Comparison of ENCODE assay signal across 22 cellular contexts in genomic region chr12:10052111-10052913, GRCh38. TPM values are rescaled to one million over a fixed set of nuclear protein-coding genes. Genes with fewer than 3 reads are reported as not detected.
DNase-seq lines count a peak whose midpoint lies in the region; ATAC-seq, FAIRE-seq and TF ChIP-seq lines count a peak whose summit lies in the region.
"Had no signal": no experiment of that assay in that cellular context is flagged by ENCODE, and none has a peak within 500 bp of the region (broad histone marks: within the 10 kb centered on the region; RNA-seq: fewer than 3 reads in every experiment).

No MANE protein-coding gene starts in this region.

- H3K4me2 ChIP-seq in OCI-LY3 (ENCODE audit: low read length), result peak overlapping the region; percentile 73
- H3K4me2 ChIP-seq: hepatocyte had no signal

- H3K36me3 ChIP-seq in OCI-LY3 (replicated peaks; ENCODE audit: low read depth, low read length), result no peaks in the 10 kb centered on the region
- no peaks in the 10 kb centered on the region for H3K36me3 ChIP-seq in transverse colon
- H3K36me3 ChIP-seq: ovary, upper lobe of left lung had no signal

- H3K4me3 ChIP-seq in OCI-LY3 (ENCODE audit: low read length) (peak overlapping the region; percentile 64), transverse colon (no peak overlapping the region)
- H3K4me3 ChIP-seq: hepatocyte, ovary, upper lobe of left lung had no signal

- WGBS in transverse colon (ENCODE audit: low coverage in 1 of 2), 2 donors, result 63 to 73% methylated on average over 6 to 7 of the region's 7 CpGs

- H3K4me1 ChIP-seq in OCI-LY3 (ENCODE audit: low read length) (peaks cover 23% of the 10 kb centered on the region), transverse colon (no peaks in the 10 kb centered on the region)
- H3K4me1 ChIP-seq: upper lobe of left lung had no signal

- H3K9me3 ChIP-seq in OCI-LY3 (ENCODE audit: insufficient read depth, low read length) (no peaks in the 10 kb centered on the region), transverse colon (no peaks in the 10 kb centered on the region)
- H3K9me3 ChIP-seq: ovary, upper lobe of left lung had no signal

- no peak for TF ChIP-seq EP300 in transverse colon (IDR thresholded peaks at IDR 0.05; ENCODE audit: low read depth)

- H4K20me1 ChIP-seq in OCI-LY3 (ENCODE audit: insufficient read depth, low read length), result no peaks in the 10 kb centered on the region

- ATAC-seq in GM21447 (IDR thresholded peaks at IDR 0.05; ENCODE audit: unreplicated experiment) (peak; percentile 66), HG03025 (IDR thresholded peaks at IDR 0.05; ENCODE audit: low FRiP score, unreplicated experiment) (no peak)
- ATAC-seq: sciatic nerve had no signal

- intact Hi-C loops in transverse colon (cut with DNase I; ENCODE audit: low total_unique reads), result no loop called here

- in situ Hi-C loops in transverse colon (cut with MboI; ENCODE audit: low pct_ligation_motif_present in 1 of 4, low pct_unique_long_range_greater_than_20kb in 1 of 4, low sequenced_read_pairs in 3 of 4), result no loop called here

- DNase-seq in GM12892 (ENCODE audit: insufficient read length), result no peak
- DNase-seq in medulla oblongata (ENCODE audit: extremely low spot score), result peak; percentile 17
- DNase-seq in activated gamma-delta T cell treated with Interleukin-2 at 50 U/mL for 16 hours, result no peak
- DNase-seq in GM03348 (ENCODE audit: low spot score), result no peak
- DNase-seq in transverse colon, result no peak
- DNase-seq: activated CD4-positive, alpha-beta T cell treated with anti-CD3 and anti-CD28 coated beads for 4 hours; activated effector memory CD4-positive, alpha-beta T cell treated with Interleukin-2 at 50 U/mL for 16 hours; NCI-H1417; NCI-H2171 treated with DMSO at 0.1 percent for 48 hours; ovary; stimulated activated naive CD4-positive, alpha-beta T cell treated with Interleukin-2 at 50 U/mL for 16 hours; upper lobe of left lung had no signal

- H3K27ac ChIP-seq in OCI-LY3 (ENCODE audit: low read length) (peak overlapping the region; percentile 67), transverse colon (no peak overlapping the region)
- H3K27ac ChIP-seq: hepatocyte, ovary, upper lobe of left lung had no signal

- no peaks in the 10 kb centered on the region for H3K79me2 ChIP-seq in OCI-LY3 (ENCODE audit: low read length)
- H3K79me2 ChIP-seq: hepatocyte had no signal

- H2AFZ ChIP-seq in OCI-LY3 (ENCODE audit: low read depth, low read length), result peak overlapping the region; percentile 26; the same call in 1 of the 2 replicates
- H2AFZ ChIP-seq: hepatocyte had no signal

- H3K27me3 ChIP-seq in OCI-LY3 (ENCODE audit: low read depth, low read length) (no peaks in the 10 kb centered on the region), transverse colon (no peaks in the 10 kb centered on the region)
- H3K27me3 ChIP-seq: hepatocyte, ovary, upper lobe of left lung had no signal

- peak; percentile 33 for FAIRE-seq in GM12892 (lab: Jason Lieb, UNC)
- FAIRE-seq: keratinocyte had no signal

- TF ChIP-seq CTCF in OCI-LY3 (IDR thresholded peaks at IDR 0.05; ENCODE audit: low read depth, low read length) (no peak), transverse colon (IDR thresholded peaks at IDR 0.05) (no peak)

- H3K9ac ChIP-seq in OCI-LY3 (ENCODE audit: low read length), result peak overlapping the region; percentile 21; the same call in 1 of the 2 replicates

- no peak for TF ChIP-seq POLR2A in GM12892 (IDR thresholded peaks at IDR 0.05; ENCODE audit: low read depth, low read length)
- TF ChIP-seq POLR2A in transverse colon (IDR thresholded peaks at IDR 0.05), result no peak

RNA-seq across cellular contexts. Expression of gene CLEC9A, which starts 21.8 kb away (rescaled TPM):
- not detected for polyA plus RNA-seq in GM12892 (2012; ENCODE audit: missing spikeins)
- under 1 TPM in 1 of 4 donors, not detected in 3; 0.48 TPM for total RNA-seq in transverse colon
- total RNA-seq: Daoy, hepatocyte, HT1080, lung microvascular endothelial cell, myocyte had no signal
- polyA plus RNA-seq: hepatocyte, keratinocyte had no signal

RNA-seq across cellular contexts. Expression of gene CLEC12B, which starts 41.9 kb away (rescaled TPM):
- not detected for polyA plus RNA-seq in GM12892 (2012; ENCODE audit: missing spikeins)
- total RNA-seq in transverse colon, result not detected
- total RNA-seq: Daoy, hepatocyte, lung microvascular endothelial cell, myocyte, ovary, sciatic nerve had no signal
- polyA plus RNA-seq: hepatocyte, keratinocyte had no signal

RNA-seq across cellular contexts. Expression of gene CLEC1A, which starts 46.5 kb away (rescaled TPM):
- not detected for polyA plus RNA-seq in GM12892 (2012; ENCODE audit: missing spikeins)
- total RNA-seq in transverse colon, result 10 to 100 TPM in 1 of 4 donors, 1 to 10 TPM in 1, under 1 TPM in 1, not detected in 1; 0.55 to 14.1 (median 3.8) TPM
- total RNA-seq: HT1080, myocyte had no signal

RNA-seq across cellular contexts. Expression of gene CLEC1B, which starts 53.4 kb away (rescaled TPM):
- polyA plus RNA-seq in GM12892 (2012; ENCODE audit: missing spikeins), result not detected
- total RNA-seq in transverse colon, result not detected
- total RNA-seq: Daoy, HT1080, lung microvascular endothelial cell, myocyte, sciatic nerve had no signal
- polyA plus RNA-seq: keratinocyte had no signal
